In genomic region chr9:27865031-27865438, GRCh38 we compare ENCODE assay signal across 11 cellular contexts.
DNase-seq lines count a peak whose midpoint lies in the region; ATAC-seq and TF ChIP-seq lines count a peak whose summit lies in the region.
"Had no signal": no experiment of that assay in that cellular context is flagged by ENCODE, and none has a peak within 500 bp of the region (broad histone marks: within the 10 kb centered on the region; RNA-seq: fewer than 3 reads in every experiment).

No MANE protein-coding gene starts in this region.

- peak; percentile 81 for ATAC-seq in PC-3
- ATAC-seq in HG03135 (IDR thresholded peaks at IDR 0.05; ENCODE audit: unreplicated experiment), result no peak

- TF ChIP-seq CTCF in PC-3 (conservative IDR thresholded peaks at IDR 0.05; ENCODE audit: low read depth, low read length) (no peak), smooth muscle cell (IDR thresholded peaks at IDR 0.05; ENCODE audit: borderline replicate concordance, insufficient read depth, poor library complexity, severe bottlenecking) (no peak)

- DNase-seq in NCI-H1417 (lab: John Stamatoyannopoulos, UW), result peak; percentile 13 to 72 (median 28)
- DNase-seq in NCI-H1417 treated with DMSO at 0.1 percent for 48 hours (lab: John Stamatoyannopoulos, UW), result no peak
- DNase-seq in PC-3, result peak; percentile 44
- peak; percentile 9 for DNase-seq in fibroblast of the conjunctiva (ENCODE audit: low read depth)
- no peak for DNase-seq in smooth muscle cell (lab: John Stamatoyannopoulos, UW; ENCODE audit: unreplicated experiment)
- DNase-seq in GOT3 (lab: John Stamatoyannopoulos, UW), result no peak
- no peak for DNase-seq in DMS153 treated with DMSO at 0.1 percent for 48 hours (lab: John Stamatoyannopoulos, UW; ENCODE audit: unreplicated experiment)
- DNase-seq: activated gamma-delta T cell, EL had no signal

- H4K20me1 ChIP-seq in PC-3 (ENCODE audit: low read length) (no peaks in the 10 kb centered on the region), smooth muscle cell (ENCODE audit: low read depth) (no peaks in the 10 kb centered on the region)

- H3K4me1 ChIP-seq in PC-3 (ENCODE audit: insufficient read depth, low read length) (no peaks in the 10 kb centered on the region; the same call in none of the 2 replicates), smooth muscle cell (ENCODE audit: low read depth) (no peaks in the 10 kb centered on the region)

- H3K9me3 ChIP-seq in PC-3 (ENCODE audit: low read length) (no peaks in the 10 kb centered on the region), smooth muscle cell (replicated peaks; ENCODE audit: low read depth) (no peaks in the 10 kb centered on the region)

- no peaks in the 10 kb centered on the region for H3K36me3 ChIP-seq in PC-3 (ENCODE audit: low read depth, low read length)
- no peaks in the 10 kb centered on the region for H3K36me3 ChIP-seq in smooth muscle cell (ENCODE audit: low read depth)

- no peak overlapping the region for H3K27ac ChIP-seq in PC-3 (ENCODE audit: low read length)
- no peak overlapping the region for H3K27ac ChIP-seq in smooth muscle cell (ENCODE audit: low read depth)
- H3K27ac ChIP-seq: 22Rv1 had no signal

- POLR2A ChIA-PET in PC-3 (lab: Charles Lee; ENCODE audit: unreplicated experiment), result no interaction called here

- H3K4me3 ChIP-seq in PC-3 (ENCODE audit: low read length), result no peak overlapping the region
- H3K4me3 ChIP-seq in smooth muscle cell, result no peak overlapping the region

- intact Hi-C loops in PC-3 (cut with micrococcal nuclease), result no loop called here

- H3K4me2 ChIP-seq in PC-3 (ENCODE audit: low read length) (no peak overlapping the region), smooth muscle cell (peak overlapping the region; percentile 45)

- 0 out of 2 replicates have a peak, but pooled peaks cover 4% of the 10 kb centered on the region for H3K27me3 ChIP-seq in PC-3 (ENCODE audit: low read length)
- H3K27me3 ChIP-seq in smooth muscle cell (ENCODE audit: low read depth), result no peaks in the 10 kb centered on the region

- WGBS in smooth muscle cell (ENCODE audit: low lambda C conversion rate), result 50% methylated on average over 4 of the region's 4 CpGs

- CTCF ChIA-PET in PC-3 (lab: Charles Lee), result no interaction called here

- no peaks in the 10 kb centered on the region for H3K9me2 ChIP-seq in PC-3 (replicated peaks; ENCODE audit: low read length)

- no TSS peak for BruUV-seq in PC-3 (replicated peaks; lab: Mats Ljungman, UMichigan)

- H3K9ac ChIP-seq in PC-3 (ENCODE audit: low read length) (no peak overlapping the region), smooth muscle cell (ENCODE audit: low read depth) (no peak overlapping the region)

- no peak overlapping the region for H2AFZ ChIP-seq in PC-3 (ENCODE audit: low read length)
- H2AFZ ChIP-seq in smooth muscle cell (ENCODE audit: low read depth), result no peak overlapping the region

- H3K79me2 ChIP-seq in PC-3 (ENCODE audit: low read length) (no peaks in the 10 kb centered on the region), smooth muscle cell (ENCODE audit: low read depth) (no peaks in the 10 kb centered on the region)

- H3F3A ChIP-seq in PC-3 (ENCODE audit: low read length, unreplicated experiment), result no peaks in the 10 kb centered on the region
- no peaks in the 10 kb centered on the region for H3F3A ChIP-seq in smooth muscle cell (ENCODE audit: low read depth)

Comparison
In these comparisons a context has a peak if more than half of its experiments do, and no peak if none do; other contexts are left out.
1. DNase-seq: peak in NCI-H1417 (3 of 3), PC-3 (single experiment) and fibroblast of the conjunctiva (single experiment); none in NCI-H1417 treated with DMSO at 0.1 percent for 48 hours (single experiment), smooth muscle cell (single experiment), GOT3 (single experiment) and DMS153 treated with DMSO at 0.1 percent for 48 hours (single experiment).